In genomic region chr4:1309261-1310010, GRCh38 we compare ENCODE assay signal across 8 cellular contexts. TPM values are rescaled to one million over a fixed set of nuclear protein-coding genes. Genes with fewer than 3 reads are reported as not detected.
DNase-seq lines count a peak whose midpoint lies in the region; ATAC-seq and TF ChIP-seq lines count a peak whose summit lies in the region.

No MANE protein-coding gene starts in this region.

- peaks cover 51% of the 10 kb centered on the region for H4K20me1 ChIP-seq in IMR-90 (ENCODE audit: insufficient read depth, low read length)

- peak overlapping the region; percentile 61 for H3K9ac ChIP-seq in IMR-90 (ENCODE audit: low read depth, low read length)

- H3K4me1 ChIP-seq in IMR-90 (ENCODE audit: control insufficient read depth, insufficient read depth, low read length) (peaks cover 14% of the 10 kb centered on the region), mesodermal cell (ENCODE audit: control insufficient read depth, insufficient read depth, low read length, poor library complexity, severe bottlenecking) (peaks cover 28% of the 10 kb centered on the region)

- TF ChIP-seq RAD21 in IMR-90 (IDR thresholded peaks at IDR 0.05; ENCODE audit: low read length): no peak; the same call in 1 of the 2 replicates

- H4K91ac ChIP-seq in IMR-90 (ENCODE audit: insufficient read depth, low read depth, low read length): peak overlapping the region; percentile 57

- intact Hi-C loops in IMR-90 (cut with micrococcal nuclease): loop anchor here (2.0 kb wide), 1 partner anchor 37 kb away; the partner anchor contains the start of gene UVSSA

- H3K4me3 ChIP-seq in IMR-90 (ENCODE audit: insufficient read depth, low read depth, low read length): peak overlapping the region; percentile 37
- H3K4me3 ChIP-seq in epithelial cell of proximal tubule (ENCODE audit: low read depth, low read length): peak overlapping the region; percentile 58
- peak overlapping the region; percentile 28 for H3K4me3 ChIP-seq in mesodermal cell (ENCODE audit: extremely low read depth, insufficient read depth, low read length, poor library complexity, severe bottlenecking)

- CTCF ChIA-PET in IMR-90 (lab: Yijun Ruan, JAX): no interaction called here

- peak overlapping the region; percentile 93; the same call in 1 of the 2 replicates for H2AK5ac ChIP-seq in IMR-90 (ENCODE audit: low read depth, low read length)

- no peaks in the 10 kb centered on the region for H3K9me3 ChIP-seq in IMR-90 (ENCODE audit: control insufficient read depth, insufficient read depth, low read length)
- H3K9me3 ChIP-seq in mesodermal cell (ENCODE audit: control insufficient read depth, low read length): no peaks in the 10 kb centered on the region

- DNase-seq in IMR-90 (peak; percentile 94), epithelial cell of proximal tubule (ENCODE audit: low read depth) (no peak), NCI-H1417 treated with DMSO at 0.1 percent for 48 hours (lab: John Stamatoyannopoulos, UW) (no peak), NCI-H345 treated with DMSO at 0.1 percent for 48 hours (lab: John Stamatoyannopoulos, UW; ENCODE audit: unreplicated experiment) (no peak)
- peak; percentile 67 for DNase-seq in activated T-cell treated with anti-CD3 and anti-CD28 coated beads, Interleukin-2, amount 50 U/mL, for 24 hours
- peak; percentile 24 to 32 for DNase-seq in stimulated activated CD8-positive, alpha-beta memory T cell treated with anti-CD3 and anti-CD28 coated beads, Interleukin-15, amount 100 ng/mL, for 4 hours (ENCODE audit: low read depth in 2 of 2)

- dilution Hi-C loops in IMR-90 (cut with HindIII; ENCODE audit: low sequenced_read_pairs, unreplicated experiment): no loop called here

- ATAC-seq in GM18868 (IDR thresholded peaks at IDR 0.05; ENCODE audit: unreplicated experiment): peak; percentile 97
- ATAC-seq in IMR-90 (ENCODE audit: low read depth): peak; percentile 100

- no TSS peak for BruUV-seq in IMR-90 (replicated peaks; lab: Mats Ljungman, UMichigan)

- no peaks in the 10 kb centered on the region for H3K27me3 ChIP-seq in IMR-90 (ENCODE audit: control insufficient read depth, insufficient read depth, low read length)

- peak overlapping the region; percentile 21; the same call in 1 of the 2 replicates for H2BK120ac ChIP-seq in IMR-90 (ENCODE audit: low read depth, low read length)

- no peak for TF ChIP-seq POLR2A in IMR-90 (IDR thresholded peaks at IDR 0.05; ENCODE audit: low read depth, low read length)

- peak overlapping the region; percentile 76 for H3K4me2 ChIP-seq in IMR-90 (ENCODE audit: low read depth, low read length)

- peak overlapping the region; percentile 78; the same call in 1 of the 2 replicates for H3K23ac ChIP-seq in IMR-90 (ENCODE audit: low read depth, low read length)

- POLR2A ChIA-PET in IMR-90 (lab: Charles Lee; ENCODE audit: unreplicated experiment): interaction anchor here (0.5 to 1.4 kb wide), 2 partner anchors 8 to 124 kb away, joined by 3 to 6 read pairs; no protein-coding TSS in a partner anchor

- peak overlapping the region; percentile 88 for H2AFZ ChIP-seq in IMR-90 (replicated peaks; ENCODE audit: low read length, poor library complexity)

- peak overlapping the region; percentile 93 to 95 for H4K8ac ChIP-seq in IMR-90 (ENCODE audit: low read depth in 2 of 2, low read length in 2 of 2)

- H3K27ac Mint-ChIP-seq in activated T-cell treated with anti-CD3 and anti-CD28 coated beads, Interleukin-2, amount 50 U/mL, for 24 hours: peak overlapping the region; percentile 85

- H3K79me1 ChIP-seq in IMR-90 (ENCODE audit: low read depth in 1 of 2, low read length in 2 of 2): peaks cover 24 to 85% of the 10 kb centered on the region in 2 experiments

- WGBS in IMR-90 (ENCODE audit: extremely low coverage in 2 of 2, insufficient read length in 1 of 2), 2 experiments: 0% methylated on average over 17 of the region's 36 CpGs; no CpG with 5 or more reads in 1 of the 2 experiments
- 7 to 14% methylated on average over 28 to 32 of the region's 36 CpGs for WGBS in mesodermal cell (ENCODE audit: insufficient coverage in 2 of 2), 2 experiments

- peaks cover 23% of the 10 kb centered on the region for H3K9me1 ChIP-seq in IMR-90 (ENCODE audit: insufficient read depth, low read length)

- H2AK9ac ChIP-seq in IMR-90 (replicated peaks; ENCODE audit: low read depth, low read length, poor library complexity): peak overlapping the region; percentile 85

- H2BK15ac ChIP-seq in IMR-90 (ENCODE audit: low read depth, low read length): peak overlapping the region; percentile 1; the same call in 1 of the 3 replicates

- no peaks in the 10 kb centered on the region for H3K9me3 Mint-ChIP-seq in activated T-cell treated with anti-CD3 and anti-CD28 coated beads, Interleukin-2, amount 50 U/mL, for 24 hours

- H3K27me3 Mint-ChIP-seq in activated T-cell treated with anti-CD3 and anti-CD28 coated beads, Interleukin-2, amount 50 U/mL, for 24 hours: no peaks in the 10 kb centered on the region

- H3K4me3 Mint-ChIP-seq in activated T-cell treated with anti-CD3 and anti-CD28 coated beads, Interleukin-2, amount 50 U/mL, for 24 hours: peak overlapping the region; percentile 67

- peak overlapping the region; percentile 75 for H3K56ac ChIP-seq in IMR-90 (ENCODE audit: extremely low read depth, insufficient read depth, low read length)

- H3K4ac ChIP-seq in IMR-90 (ENCODE audit: low read depth, low read length): peak overlapping the region; percentile 76

- in situ Hi-C loops in IMR-90 (cut with MboI; ENCODE audit: low sequenced_read_pairs): no loop called here

- H3K27ac ChIP-seq in IMR-90 (ENCODE audit: insufficient read depth, low read length) (peak overlapping the region; percentile 71), mesodermal cell (ENCODE audit: low read depth, low read length, severe bottlenecking) (peak overlapping the region; percentile 94)

- H2BK20ac ChIP-seq in IMR-90 (ENCODE audit: low read depth, low read length): no peak overlapping the region

- H3K4me1 Mint-ChIP-seq in activated T-cell treated with anti-CD3 and anti-CD28 coated beads, Interleukin-2, amount 50 U/mL, for 24 hours (ENCODE audit: low read depth): peaks cover 74% of the 10 kb centered on the region

- H3K18ac ChIP-seq in IMR-90 (ENCODE audit: low read depth, low read length): no peak overlapping the region

- peaks cover 64% of the 10 kb centered on the region for H3K36me3 Mint-ChIP-seq in activated T-cell treated with anti-CD3 and anti-CD28 coated beads, Interleukin-2, amount 50 U/mL, for 24 hours (ENCODE audit: low read depth)

- H4K5ac ChIP-seq in IMR-90 (ENCODE audit: low read depth, low read length): 0 out of 2 replicates have a peak overlapping the region, but pooled peaks have one; percentile 42

- peaks cover 24% of the 10 kb centered on the region for H3K36me3 ChIP-seq in IMR-90 (ENCODE audit: control insufficient read depth, insufficient read depth, low read length)
- H3K36me3 ChIP-seq in mesodermal cell (ENCODE audit: control insufficient read depth, insufficient read depth, low read length): peaks cover 68% of the 10 kb centered on the region

- peak overlapping the region; percentile 47 for H2BK5ac ChIP-seq in IMR-90 (ENCODE audit: low read depth, low read length, poor library complexity, severe bottlenecking)

- H3K14ac ChIP-seq in IMR-90 (replicated peaks; ENCODE audit: low read depth, low read length): peak overlapping the region; percentile 89

- TF ChIP-seq CTCF in IMR-90 (conservative IDR thresholded peaks at IDR 0.05; ENCODE audit: low read depth, low read length) (no peak), epithelial cell of proximal tubule (conservative IDR thresholded peaks at IDR 0.05; ENCODE audit: low read depth, low read length) (no peak)

TF ChIP-seq in IMR-90, 13 proteins besides CTCF, POLR2A, EP300 and RAD21:
- TF ChIP-seq CHD1 (IDR thresholded peaks at IDR 0.05; ENCODE audit: low read depth, low read length): no peak
- TF ChIP-seq USF2 (IDR thresholded peaks at IDR 0.05; ENCODE audit: low read depth, low read length): peak; percentile 97
- no peak for TF ChIP-seq RCOR1 (IDR thresholded peaks at IDR 0.05; ENCODE audit: insufficient replicate concordance, low read length)
- no peak for TF ChIP-seq SMC3 (IDR thresholded peaks at IDR 0.05; ENCODE audit: low read depth, low read length)
- no peak for TF ChIP-seq CEBPB (IDR thresholded peaks at IDR 0.05; ENCODE audit: low read depth, low read length)
- no peak for TF ChIP-seq MAFK (IDR thresholded peaks at IDR 0.05; ENCODE audit: low read depth, low read length)
- peak; percentile 50; the same call in 1 of the 2 replicates for TF ChIP-seq MXI1 (IDR thresholded peaks at IDR 0.05; ENCODE audit: borderline replicate concordance, low read depth, low read length)
- TF ChIP-seq BHLHE40 (IDR thresholded peaks at IDR 0.05; ENCODE audit: low read depth, low read length): peak; percentile 92
- TF ChIP-seq MAZ (IDR thresholded peaks at IDR 0.05; ENCODE audit: borderline replicate concordance, low read depth, low read length): peak; percentile 93
- TF ChIP-seq FOS (IDR thresholded peaks at IDR 0.05; ENCODE audit: low read depth, low read length): no peak

RNA-seq across cellular contexts. Expression of gene MAEA, which starts 19.7 kb away (rescaled TPM):
- total RNA-seq in IMR-90 (2012; rRNA removed) (61.5 and 77.2 TPM in 2 replicates), epithelial cell of proximal tubule (72.3 and 114 TPM in 2 replicates)
- 108 and 120 TPM in 2 replicates for polyA plus RNA-seq in IMR-90 (2012; rRNA removed)
- 108 and 119 TPM in 2 replicates for polyA plus RNA-seq in IMR-90 (2012; cell fraction: cytosol; rRNA removed)
- polyA plus RNA-seq in IMR-90 (2012; cell fraction: nucleus; rRNA removed; ENCODE audit: low replicate concordance): 179 and 309 TPM in 2 replicates
- polyA plus RNA-seq in mesodermal cell (2013, experiment 1 of 2): 60.2 TPM
- polyA plus RNA-seq in mesodermal cell (2013, experiment 2 of 2): 56.9 TPM

RNA-seq across cellular contexts. Expression of gene UVSSA, which starts 37.6 kb away (rescaled TPM):
- 1.4 TPM in 2 replicates for total RNA-seq in IMR-90 (2012; rRNA removed)
- 8.4 and 9.4 TPM in 2 replicates for polyA plus RNA-seq in IMR-90 (2012; rRNA removed)
- polyA plus RNA-seq in IMR-90 (2012; cell fraction: cytosol; rRNA removed): 5.7 and 5.9 TPM in 2 replicates
- polyA plus RNA-seq in IMR-90 (2012; cell fraction: nucleus; rRNA removed; ENCODE audit: low replicate concordance): 63.0 and 126 TPM in 2 replicates
- 3.5 and 4.0 TPM in 2 replicates for total RNA-seq in epithelial cell of proximal tubule
- 11.6 TPM for polyA plus RNA-seq in mesodermal cell (2013, experiment 1 of 2)
- 10.5 TPM for polyA plus RNA-seq in mesodermal cell (2013, experiment 2 of 2)

Comparison
In these comparisons a context has a peak if more than half of its experiments do, and no peak if none do; other contexts are left out.
1. DNase-seq: peak in IMR-90 (single experiment), activated T-cell treated with anti-CD3 and anti-CD28 coated beads, Interleukin-2, amount 50 U/mL, for 24 hours (single experiment) and stimulated activated CD8-positive, alpha-beta memory T cell treated with anti-CD3 and anti-CD28 coated beads, Interleukin-15, amount 100 ng/mL, for 4 hours (2 of 2); none in epithelial cell of proximal tubule (single experiment), NCI-H1417 treated with DMSO at 0.1 percent for 48 hours (single experiment) and NCI-H345 treated with DMSO at 0.1 percent for 48 hours (single experiment).
2. Peak in every context shown above with its lines, with median percentiles within 50 percentile points of each other: H3K4me3 ChIP-seq.